ENCODE assay signal across 8 cellular contexts in the genomic region with DNA sequence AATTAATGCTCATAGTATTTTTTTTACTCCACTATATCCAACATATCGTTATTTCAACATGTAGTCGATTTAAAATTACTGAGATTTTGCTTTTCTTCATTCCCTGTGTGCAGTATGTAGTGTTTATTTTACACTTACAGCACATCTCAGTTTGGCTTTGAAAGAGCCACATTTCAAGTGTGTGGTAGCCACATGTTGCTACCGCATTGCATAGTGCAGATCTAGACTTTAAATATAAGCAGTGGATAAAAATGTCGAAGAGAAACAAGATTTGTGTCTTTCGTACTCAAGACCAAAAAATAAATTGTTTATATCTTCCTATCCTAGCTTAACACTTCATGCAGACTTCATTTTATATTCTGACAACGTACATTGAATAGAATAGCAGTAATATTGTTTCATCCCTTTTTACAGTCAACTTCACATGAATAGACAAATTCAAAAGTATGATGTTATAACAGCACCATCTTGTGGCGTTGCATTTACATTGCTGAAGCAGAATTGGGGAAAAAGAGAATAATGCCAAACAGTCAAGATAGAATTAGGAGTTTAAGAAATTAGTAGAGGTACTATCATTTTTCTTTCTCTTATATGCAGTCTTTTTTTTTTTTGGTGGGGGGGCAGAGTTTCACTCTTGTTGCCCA. TPM values are rescaled to one million over a fixed set of nuclear protein-coding genes. Genes with fewer than 3 reads are reported as not detected.
DNase-seq lines count a peak whose midpoint lies in the region; ATAC-seq and TF ChIP-seq lines count a peak whose summit lies in the region.

No MANE protein-coding gene starts in this region.

- no peak overlapping the region for H3K4me3 Mint-ChIP-seq in CD4-positive, alpha-beta T cell
- H3K4me3 Mint-ChIP-seq in glutamatergic neuron (ENCODE audit: unreplicated experiment), result no peak overlapping the region

- H3K27ac Mint-ChIP-seq in CD4-positive, alpha-beta T cell, result no peak overlapping the region
- H3K27ac Mint-ChIP-seq in glutamatergic neuron (ENCODE audit: unreplicated experiment), result no peak overlapping the region

- H3K9me3 Mint-ChIP-seq in CD4-positive, alpha-beta T cell, result no peaks in the 10 kb centered on the region
- peaks cover 1% of the 10 kb centered on the region for H3K9me3 Mint-ChIP-seq in glutamatergic neuron (ENCODE audit: unreplicated experiment)

- peaks cover 11% of the 10 kb centered on the region for H3K27me3 ChIP-seq in CD4-positive, alpha-beta T cell (ENCODE audit: control insufficient read depth, insufficient read depth, low read length)
- no peaks in the 10 kb centered on the region for H3K27me3 ChIP-seq in colonic mucosa

- H3K9ac ChIP-seq in colonic mucosa (ENCODE audit: low read depth in 2 of 2, low read length in 2 of 2), result no peak overlapping the region

- peaks cover 5% of the 10 kb centered on the region for H3K4me1 Mint-ChIP-seq in CD4-positive, alpha-beta T cell (ENCODE audit: low read depth)
- H3K4me1 Mint-ChIP-seq in glutamatergic neuron (ENCODE audit: low read depth, unreplicated experiment), result no peaks in the 10 kb centered on the region

- H3K4me1 ChIP-seq in colonic mucosa, result no peaks in the 10 kb centered on the region

- ATAC-seq in CD4-positive, alpha-beta T cell (ENCODE audit: poor library complexity), result no peak
- no peak for ATAC-seq in GM21367 (IDR thresholded peaks at IDR 0.05; ENCODE audit: unreplicated experiment)

- peaks cover 53% of the 10 kb centered on the region for H3K27me3 Mint-ChIP-seq in CD4-positive, alpha-beta T cell
- H3K27me3 Mint-ChIP-seq in glutamatergic neuron (ENCODE audit: unreplicated experiment), result peaks cover 2% of the 10 kb centered on the region

- no peak for DNase-seq in CD4-positive, alpha-beta T cell
- DNase-seq in HCEC 1CT, result peak; percentile 32
- DNase-seq in SK-N-DZ (ENCODE audit: low spot score), result peak; percentile 46
- no peak for DNase-seq in glutamatergic neuron
- no peak for DNase-seq in colonic mucosa
- no peak for DNase-seq in NCI-H2029 treated with DMSO at 0.1 percent for 48 hours (lab: John Stamatoyannopoulos, UW)
- DNase-seq in central memory CD4-positive, alpha-beta T cell, result no peak

- no peak overlapping the region for H3K27ac ChIP-seq in CD4-positive, alpha-beta T cell (ENCODE audit: low read depth, low read length)
- H3K27ac ChIP-seq in colonic mucosa, result no peak overlapping the region

- no peaks in the 10 kb centered on the region for H3K9me3 ChIP-seq in CD4-positive, alpha-beta T cell (ENCODE audit: control insufficient read depth, low read length)
- H3K9me3 ChIP-seq in colonic mucosa, result no peaks in the 10 kb centered on the region

- peak; percentile 30 for TF ChIP-seq CTCF in CD4-positive, alpha-beta T cell (IDR thresholded peaks at IDR 0.05)
- peak; percentile 50 for TF ChIP-seq CTCF in glutamatergic neuron (IDR thresholded peaks at IDR 0.05; ENCODE audit: partially characterized antibody, unreplicated experiment)
- TF ChIP-seq CTCF in colonic mucosa (IDR thresholded peaks at IDR 0.05), result no peak

- H3K36me3 ChIP-seq in colonic mucosa, result no peaks in the 10 kb centered on the region

- intact Hi-C loops in CD4-positive, alpha-beta T cell (cut with DNase I, micrococcal nuclease), result no loop called here
- intact Hi-C loops in colonic mucosa (cut with DNase I), result no loop called here

- CTCF ChIA-PET in CD4-positive, alpha-beta T cell (lab: Charles Lee), result no interaction called here

- no peaks in the 10 kb centered on the region for H3K36me3 Mint-ChIP-seq in CD4-positive, alpha-beta T cell (ENCODE audit: low read depth)
- no peaks in the 10 kb centered on the region for H3K36me3 Mint-ChIP-seq in glutamatergic neuron (ENCODE audit: unreplicated experiment)

- no peak overlapping the region for H3K4me3 ChIP-seq in colonic mucosa

- POLR2A ChIA-PET in CD4-positive, alpha-beta T cell (lab: Charles Lee), result interaction anchor here (0.7 kb wide), 1 partner anchor 9 kb away, joined by 3 read pairs; no protein-coding TSS in a partner anchor

RNA-seq across cellular contexts. Expression of a gene that starts 29.9 kb away (rescaled TPM):
- total RNA-seq in CD4-positive, alpha-beta T cell, result 1 to 10 TPM; 3.0 to 3.3 TPM
- polyA plus RNA-seq in SK-N-DZ (2014; cell fraction: cytosol; rRNA removed), result 64.2 and 68.7 TPM in 2 replicates
- polyA plus RNA-seq in SK-N-DZ (2014; cell fraction: nucleus; rRNA removed), result 56.6 and 57.2 TPM in 2 replicates
- 6.2 TPM for total RNA-seq in glutamatergic neuron (ENCODE audit: unreplicated experiment)
- 10 to 100 TPM in 1 of 2 donors, 1 to 10 TPM in 1; 7.4 to 16.2 TPM for total RNA-seq in colonic mucosa

RNA-seq across cellular contexts. Expression of a gene that starts 49.5 kb away (rescaled TPM):
- total RNA-seq in CD4-positive, alpha-beta T cell, result 10 to 100 TPM in 1 of 2 experiments, 1 to 10 TPM in 1; 9.3 to 11.2 TPM
- polyA plus RNA-seq in SK-N-DZ (2014; cell fraction: cytosol; rRNA removed), result 16.2 and 18.3 TPM in 2 replicates
- polyA plus RNA-seq in SK-N-DZ (2014; cell fraction: nucleus; rRNA removed), result 16.7 and 24.8 TPM in 2 replicates
- total RNA-seq in glutamatergic neuron (ENCODE audit: unreplicated experiment) (31.4 TPM), colonic mucosa (10 to 100 TPM; 20.2 to 23.9 TPM)

Comparison
In these comparisons a context has a peak if more than half of its experiments do, and no peak if none do; other contexts are left out.
1. DNase-seq: peak in HCEC 1CT (single experiment) and SK-N-DZ (single experiment); none in CD4-positive, alpha-beta T cell (0 of 10), glutamatergic neuron (single experiment), colonic mucosa (single experiment), NCI-H2029 treated with DMSO at 0.1 percent for 48 hours (single experiment) and central memory CD4-positive, alpha-beta T cell (single experiment).